17 cellular contexts compared by ENCODE assay signal in genomic region chr1:202235003-202235660, GRCh38. TPM values are rescaled to one million over a fixed set of nuclear protein-coding genes. Genes with fewer than 3 reads are reported as not detected.
DNase-seq lines count a peak whose midpoint lies in the region; ATAC-seq and TF ChIP-seq lines count a peak whose summit lies in the region.
"Had no signal": no experiment of that assay in that cellular context is flagged by ENCODE, and none has a peak within 500 bp of the region (broad histone marks: within the 10 kb centered on the region; RNA-seq: fewer than 3 reads in every experiment).

No MANE protein-coding gene starts in this region.

- peaks cover 7% of the 10 kb centered on the region for H3K36me3 Mint-ChIP-seq in Calu3 (ENCODE audit: insufficient read depth, unreplicated experiment)
- no peaks in the 10 kb centered on the region for H3K36me3 Mint-ChIP-seq in activated naive CD8-positive, alpha-beta T cell treated with anti-CD3 and anti-CD28 coated beads, Interleukin-2, amount 50 U/mL, for 24 hours (ENCODE audit: low read depth)
- H3K36me3 Mint-ChIP-seq: CD8-positive, alpha-beta T cell had no signal

- no TSS peak for BruUV-seq in Calu3 (replicated peaks; lab: Mats Ljungman, UMichigan)

- H3K79me2 ChIP-seq in SK-N-SH (ENCODE audit: insufficient read depth) = no peaks in the 10 kb centered on the region

- no peak for ATAC-seq in SK-N-SH treated with all-trans-retinoic acid at 6 μM for 48 hours
- no peak for ATAC-seq in thoracic aorta (ENCODE audit: insufficient number of reproducible peaks, low FRiP score, low read depth)
- ATAC-seq in activated naive CD8-positive, alpha-beta T cell treated with anti-CD3 and anti-CD28 coated beads, Interleukin-2, amount 50 U/mL, for 24 hours = no peak
- ATAC-seq: body of pancreas; CD8-positive, alpha-beta T cell; upper lobe of right lung had no signal

- POLR2A ChIA-PET in SK-N-SH (lab: Yijun Ruan, JAX) = no interaction called here

- H4K20me1 ChIP-seq in SK-N-SH (ENCODE audit: insufficient read depth) = no peaks in the 10 kb centered on the region

- H3K27ac Mint-ChIP-seq in Calu3 (ENCODE audit: unreplicated experiment) = no peak overlapping the region
- H3K27ac Mint-ChIP-seq in activated naive CD8-positive, alpha-beta T cell treated with anti-CD3 and anti-CD28 coated beads, Interleukin-2, amount 50 U/mL, for 24 hours = no peak overlapping the region
- H3K27ac Mint-ChIP-seq: activated naive CD4-positive, alpha-beta T cell treated with anti-CD3 and anti-CD28 coated beads for 36 hours; CD8-positive, alpha-beta T cell; progenitor cell of endocrine pancreas had no signal

- H3K36me3 ChIP-seq in SK-N-SH (replicated peaks in 1 of 2; ENCODE audit: control insufficient read depth in 1 of 2, insufficient read depth in 2 of 2, low read length in 1 of 2) = no peaks in the 10 kb centered on the region
- no peaks in the 10 kb centered on the region for H3K36me3 ChIP-seq in SJSA1
- H3K36me3 ChIP-seq in thoracic aorta = peaks cover 19% of the 10 kb centered on the region
- H3K36me3 ChIP-seq: upper lobe of right lung had no signal

- H3K4me2 ChIP-seq in SK-N-SH = peak overlapping the region; percentile 50

- peaks cover 27% of the 10 kb centered on the region for H3K27me3 Mint-ChIP-seq in Calu3 (ENCODE audit: unreplicated experiment)
- H3K27me3 Mint-ChIP-seq in activated naive CD8-positive, alpha-beta T cell treated with anti-CD3 and anti-CD28 coated beads, Interleukin-2, amount 50 U/mL, for 24 hours = peaks cover 12% of the 10 kb centered on the region

- H3K27ac ChIP-seq in SK-N-SH (ENCODE audit: low read depth in 2 of 2, low read length in 1 of 2) (peak overlapping the region in 1 of 2 experiments; percentile 93; a peak in 2 of 4 replicates), SJSA1 (peak overlapping the region; percentile 89), thoracic aorta (peak overlapping the region; percentile 93 to 96)
- H3K27ac ChIP-seq: body of pancreas, upper lobe of right lung had no signal

- no peaks in the 10 kb centered on the region for H3K9me3 Mint-ChIP-seq in Calu3 (ENCODE audit: low read depth, unreplicated experiment)
- no peaks in the 10 kb centered on the region for H3K9me3 Mint-ChIP-seq in activated naive CD8-positive, alpha-beta T cell treated with anti-CD3 and anti-CD28 coated beads, Interleukin-2, amount 50 U/mL, for 24 hours
- H3K9me3 Mint-ChIP-seq: activated naive CD4-positive, alpha-beta T cell treated with anti-CD3 and anti-CD28 coated beads for 36 hours; CD8-positive, alpha-beta T cell had no signal

- H3K4me3 Mint-ChIP-seq in Calu3 (ENCODE audit: low read depth, unreplicated experiment) = no peak overlapping the region
- no peak overlapping the region for H3K4me3 Mint-ChIP-seq in activated naive CD8-positive, alpha-beta T cell treated with anti-CD3 and anti-CD28 coated beads, Interleukin-2, amount 50 U/mL, for 24 hours
- H3K4me3 Mint-ChIP-seq: activated naive CD4-positive, alpha-beta T cell treated with anti-CD3 and anti-CD28 coated beads for 36 hours; CD8-positive, alpha-beta T cell had no signal

- no peaks in the 10 kb centered on the region for H3K9me2 ChIP-seq in SK-N-SH

- H3K27me3 ChIP-seq in SK-N-SH (ENCODE audit: insufficient read depth) (no peaks in the 10 kb centered on the region), SJSA1 (replicated peaks) (no peaks in the 10 kb centered on the region), thoracic aorta (replicated peaks; ENCODE audit: insufficient read depth) (no peaks in the 10 kb centered on the region)
- H3K27me3 ChIP-seq: body of pancreas had no signal

- H3K4me1 ChIP-seq in SK-N-SH (ENCODE audit: control insufficient read depth in 1 of 2, insufficient read depth in 2 of 2, low read depth in 1 of 2, low read length in 1 of 2) (peaks cover 9 to 12% of the 10 kb centered on the region in 2 experiments; a peak in 2 of 4 replicates), SJSA1 (replicated peaks) (peaks cover 37% of the 10 kb centered on the region), thoracic aorta (ENCODE audit: control insufficient read depth in 1 of 2, low read depth in 2 of 2) (peaks cover 24 to 50% of the 10 kb centered on the region in 2 donors)
- H3K4me1 ChIP-seq: body of pancreas, upper lobe of right lung had no signal

- DNase-seq in SK-N-SH (no peak), SJSA1 (ENCODE audit: low read depth in 1 of 2, low spot score in 2 of 2) (peak in 1 of 2 experiments; percentile 14), islet precursor cell (peak; percentile 52), thoracic aorta (ENCODE audit: low spot score) (no peak), Calu3 (no peak), glomerular visceral epithelial cell (ENCODE audit: extremely low spot score) (no peak)
- DNase-seq in activated naive CD8-positive, alpha-beta T cell treated with anti-CD3 and anti-CD28 coated beads, Interleukin-2, amount 50 U/mL, for 24 hours = no peak
- DNase-seq: activated CD4-positive, alpha-beta T cell treated with anti-CD3 and anti-CD28 coated beads, Interleukin-2, amount 50 U/mL, for 1 hour; activated naive CD4-positive, alpha-beta T cell treated with anti-CD3 and anti-CD28 coated beads for 36 hours; CD8-positive, alpha-beta T cell; hippocampal formation; NCI-H1694 treated with DMSO at 0.1 percent for 48 hours; stimulated activated naive CD4-positive, alpha-beta T cell had no signal

- no peak for TF ChIP-seq CTCF in SK-N-SH (IDR thresholded peaks at IDR 0.05)
- TF ChIP-seq CTCF in thoracic aorta (IDR thresholded peaks at IDR 0.05) = no peak
- TF ChIP-seq CTCF in Calu3 (IDR thresholded peaks at IDR 0.05; ENCODE audit: unreplicated experiment) = no peak

- H2AFZ ChIP-seq in SK-N-SH (ENCODE audit: low read depth) = peak overlapping the region; percentile 57; the same call in 1 of the 2 replicates

- no peak overlapping the region; the same call in 1 of the 2 replicates for H3K9ac ChIP-seq in SK-N-SH

- TF ChIP-seq EP300 in SK-N-SH (IDR thresholded peaks at IDR 0.05; ENCODE audit: borderline replicate concordance in 1 of 2, low read depth in 1 of 2, low read length in 1 of 2) = no peak

- peaks cover 8% of the 10 kb centered on the region for H3F3A ChIP-seq in SK-N-SH (replicated peaks; ENCODE audit: insufficient read depth)

- H3K4me3 ChIP-seq in SK-N-SH (ENCODE audit: low read depth in 2 of 2, low read length in 1 of 2) (no peak overlapping the region), SJSA1 (no peak overlapping the region), thoracic aorta (no peak overlapping the region)
- H3K4me3 ChIP-seq: body of pancreas, upper lobe of right lung had no signal

- H3K4me1 Mint-ChIP-seq in Calu3 (ENCODE audit: low read depth, unreplicated experiment) = peaks cover 27% of the 10 kb centered on the region
- peaks cover 3% of the 10 kb centered on the region for H3K4me1 Mint-ChIP-seq in activated naive CD8-positive, alpha-beta T cell treated with anti-CD3 and anti-CD28 coated beads, Interleukin-2, amount 50 U/mL, for 24 hours

- no peak for TF ChIP-seq RAD21 in SK-N-SH (IDR thresholded peaks at IDR 0.05; ENCODE audit: low read length)

- CTCF ChIA-PET in SK-N-SH (lab: Yijun Ruan, JAX) = interaction anchor here (0.7 to 3.9 kb wide), 10 partner anchors 10 to 81 kb away, joined by 3 to 32 read pairs (median 8); partner anchors contain the start of gene LGR6
- CTCF ChIA-PET in Calu3 (lab: Charles Lee) = interaction anchor here (0.6 to 1.5 kb wide), 12 partner anchors 10 to 485 kb away, joined by 3 to 13 read pairs (median 3); partner anchors contain the start of gene LGR6

- H3K9me3 ChIP-seq in SK-N-SH (no peaks in the 10 kb centered on the region), SJSA1 (replicated peaks) (no peaks in the 10 kb centered on the region), thoracic aorta (no peaks in the 10 kb centered on the region)
- H3K9me3 ChIP-seq: body of pancreas, upper lobe of right lung had no signal

- intact Hi-C loops in Calu3 (cut with micrococcal nuclease; ENCODE audit: unreplicated experiment) = no loop called here

- WGBS in SK-N-SH (ENCODE audit: low lambda C conversion rate) = 85% methylated on average over 7 of the region's 7 CpGs

TF ChIP-seq in SK-N-SH, 30 proteins besides CTCF, POLR2A, EP300 and RAD21 (continues in another document):
- TF ChIP-seq USF2 (IDR thresholded peaks at IDR 0.05; ENCODE audit: borderline replicate concordance, low read depth, low read length) = no peak
- no peak for TF ChIP-seq POLR2AphosphoS5 (IDR thresholded peaks at IDR 0.05; ENCODE audit: low read depth, low read length)
- no peak for TF ChIP-seq RCOR1 (IDR thresholded peaks at IDR 0.05; ENCODE audit: low read length)

TF ChIP-seq in SK-N-SH treated with all-trans-retinoic acid at 6 μM for 48 hours, 23 proteins besides CTCF, POLR2A, EP300 and RAD21 (continues in another document):
- TF ChIP-seq PATZ1 (CRISPR knock-in tag; IDR thresholded peaks at IDR 0.05; ENCODE audit: borderline replicate concordance) = no peak
- TF ChIP-seq ZNF565 (CRISPR knock-in tag; conservative IDR thresholded peaks at IDR 0.05; ENCODE audit: low read depth) = no peak

RNA-seq across cellular contexts. Expression of gene LGR6, which starts 41.5 kb away (rescaled TPM):
- polyA plus RNA-seq in SK-N-SH (2012; rRNA removed) = 0.03 TPM in 1 of 2 replicates, not detected in the other
- polyA plus RNA-seq in SK-N-SH (2012; cell fraction: cytosol; rRNA removed) = 0.03 TPM in 1 of 2 replicates, not detected in the other
- polyA plus RNA-seq in SK-N-SH (2012; cell fraction: nucleus; rRNA removed) = 0.06 TPM in 1 of 2 replicates, not detected in the other
- not detected in 2 replicates for total RNA-seq in SJSA1 (2014; rRNA removed; shearing (Covaris generic))
- total RNA-seq in thoracic aorta (10 to 100 TPM; 76.6 to 99.0 TPM), Calu3 (2022) (not detected in 2 replicates)

Comparison
In these comparisons a context has a peak if more than half of its experiments do, and no peak if none do; other contexts are left out.
1. RNA of gene LGR6, which starts 41.5 kb away (total RNA-seq): 76.6 to 99.0 TPM in thoracic aorta; not detected in SJSA1 and not detected in Calu3; every median in the first group is over 10 times any median in the second.